ENCODE assay signal across 16 cellular contexts in genomic region chr7:41459623-41460256, GRCh38.
DNase-seq lines count a peak whose midpoint lies in the region; FAIRE-seq and TF ChIP-seq lines count a peak whose summit lies in the region.
"Had no signal": no experiment of that assay in that cellular context is flagged by ENCODE, and none has a peak within 500 bp of the region (broad histone marks: within the 10 kb centered on the region; RNA-seq: fewer than 3 reads in every experiment).

No MANE protein-coding gene starts in this region.

- no peaks in the 10 kb centered on the region for H3K79me2 ChIP-seq in H1 (ENCODE audit: control insufficient read depth in 1 of 2, insufficient read depth in 2 of 2, low read length in 2 of 2)

- H3K18ac ChIP-seq in H1 (ENCODE audit: extremely low read depth, low read length), result no peak overlapping the region

- 90% methylated on average over 8 of the region's 8 CpGs; no CpG with 5 or more reads in 1 of the 2 experiments for WGBS in H1 (ENCODE audit: extremely low coverage in 1 of 2, insufficient coverage in 1 of 2, insufficient read length in 1 of 2, insufficient replicate concordance in 2 of 2, low coverage in 1 of 2, low lambda C conversion rate in 2 of 2, missing lambda C conversion rate in 1 of 2), 2 experiments

- H3K27me3 Mint-ChIP-seq in nephron progenitor cell (ENCODE audit: low read depth, poor library complexity), result peaks cover 12% of the 10 kb centered on the region
- H3K27me3 Mint-ChIP-seq: IgD-negative memory B cell had no signal

- H3K4me3 ChIP-seq in H1 (ENCODE audit: extremely low read depth in 1 of 4, insufficient read depth in 2 of 4, low read depth in 3 of 4, low read length in 4 of 4), result no peak overlapping the region
- no peak overlapping the region for H3K4me3 ChIP-seq in ascending aorta
- H3K4me3 ChIP-seq: gastroesophageal sphincter had no signal

- FAIRE-seq in H1 (lab: Jason Lieb, UNC), result no peak
- FAIRE-seq: endometrium, GM12891 had no signal

- no peaks in the 10 kb centered on the region for H3K4me1 ChIP-seq in H1 (replicated peaks in 1 of 4; ENCODE audit: control insufficient read depth in 3 of 4, insufficient read depth in 4 of 4, low read length in 3 of 4)
- H3K4me1 ChIP-seq in ascending aorta, result no peaks in the 10 kb centered on the region
- H3K4me1 ChIP-seq: gastroesophageal sphincter had no signal

- no peaks in the 10 kb centered on the region for H3K4me1 Mint-ChIP-seq in nephron progenitor cell
- H3K4me1 Mint-ChIP-seq: neural crest cell had no signal

- H3K27ac ChIP-seq in H1 (ENCODE audit: low read depth, low read length), result no peak overlapping the region
- H3K27ac ChIP-seq in ascending aorta, result no peak overlapping the region
- H3K27ac ChIP-seq: gastroesophageal sphincter had no signal

- no peaks in the 10 kb centered on the region for H3K9me3 Mint-ChIP-seq in nephron progenitor cell

- H3K27me3 ChIP-seq in H1 (replicated peaks in 1 of 4; ENCODE audit: control insufficient read depth in 3 of 4, extremely low read depth in 1 of 4, insufficient read depth in 3 of 4, low read length in 3 of 4), result no peaks in the 10 kb centered on the region
- no peaks in the 10 kb centered on the region for H3K27me3 ChIP-seq in ascending aorta
- H3K27me3 ChIP-seq: gastroesophageal sphincter had no signal

- TF ChIP-seq EP300 in H1 (IDR thresholded peaks at IDR 0.05; ENCODE audit: borderline replicate concordance in 1 of 2, low read depth in 2 of 2, low read length in 2 of 2), result no peak

- no peak overlapping the region for H3K14ac ChIP-seq in H1 (ENCODE audit: insufficient read length)

- intact Hi-C loops in ascending aorta (cut with DNase I), result no loop called here

- peak overlapping the region; percentile 81; the same call in 1 of the 2 replicates for H2AFZ ChIP-seq in H1 (ENCODE audit: low read length)

- peak; percentile 36 for DNase-seq in EH (ENCODE audit: low read depth)
- peak; percentile 86 for DNase-seq in MV-4-11 (lab: John Stamatoyannopoulos, UW)
- no peak for DNase-seq in H1 (ENCODE audit: low read depth in 1 of 2, low spot score in 2 of 2)
- no peak for DNase-seq in nephron progenitor cell
- DNase-seq in ascending aorta (ENCODE audit: low spot score in 2 of 2), result no peak
- DNase-seq in HuH-7.5 (ENCODE audit: low spot score), result no peak
- no peak for DNase-seq in germinal center (ENCODE audit: low spot score)
- no peak for DNase-seq in erythroblast (lab: John Stamatoyannopoulos, UW)
- DNase-seq: activated effector memory CD4-positive, alpha-beta T cell treated with anti-CD3 and anti-CD28 coated beads, Interleukin-2, amount 50 U/mL, for 16 hours; COR-L47; H7 had no signal

- no peak overlapping the region for H2BK5ac ChIP-seq in H1 (ENCODE audit: low read depth, low read length)

- no peak overlapping the region; the same call in 1 of the 2 replicates for H4K8ac ChIP-seq in H1 (ENCODE audit: extremely low read depth, insufficient read depth, low read length)

- H3K36me3 Mint-ChIP-seq in nephron progenitor cell (ENCODE audit: low read depth), result no peaks in the 10 kb centered on the region

- H2BK20ac ChIP-seq in H1 (ENCODE audit: low read length), result 0 out of 2 replicates have a peak overlapping the region, but pooled peaks have one; percentile 13

- H4K91ac ChIP-seq in H1 (replicated peaks; ENCODE audit: insufficient read length, low read length), result no peak overlapping the region

- H4K5ac ChIP-seq in H1 (ENCODE audit: insufficient read length, low read depth, low read length), result no peak overlapping the region

- CTCF ChIA-PET in H1 (lab: Charles Lee; ENCODE audit: partially characterized antibody), result no interaction called here

- no peaks in the 10 kb centered on the region for H3K79me1 ChIP-seq in H1 (ENCODE audit: low read depth, low read length)

- H4K20me1 ChIP-seq in H1 (replicated peaks in 1 of 2; ENCODE audit: control insufficient read depth in 1 of 2, insufficient read depth in 2 of 2, low read length in 2 of 2), result no peaks in the 10 kb centered on the region

- H3K27ac Mint-ChIP-seq in nephron progenitor cell, result peak overlapping the region; percentile 31
- H3K27ac Mint-ChIP-seq: IgD-negative memory B cell had no signal

- no peak overlapping the region for H3K4ac ChIP-seq in H1 (replicated peaks; ENCODE audit: insufficient read length, low read depth, low read length)

- no peak overlapping the region for H2BK120ac ChIP-seq in H1 (replicated peaks; ENCODE audit: low read depth, low read length)

- TF ChIP-seq RAD21 in H1 (IDR thresholded peaks at IDR 0.05 in 1 of 2, conservative IDR thresholded peaks at IDR 0.05 in 1 of 2; ENCODE audit: low read depth in 2 of 2, low read length in 2 of 2), result no peak

- H2AK5ac ChIP-seq in H1 (ENCODE audit: low read depth, low read length), result no peak overlapping the region

- H3K23ac ChIP-seq in H1 (ENCODE audit: insufficient read length), result no peak overlapping the region

- no peak overlapping the region for H2BK15ac ChIP-seq in H1 (ENCODE audit: low read length)

- no peak overlapping the region for H3K4me3 Mint-ChIP-seq in nephron progenitor cell
- H3K4me3 Mint-ChIP-seq: IgD-negative memory B cell, neural crest cell had no signal

- H3K36me3 ChIP-seq in H1 (ENCODE audit: control insufficient read depth in 2 of 4, insufficient read depth in 4 of 4, low read length in 3 of 4) (no peaks in the 10 kb centered on the region), ascending aorta (no peaks in the 10 kb centered on the region)
- H3K36me3 ChIP-seq: gastroesophageal sphincter had no signal

- H3K9ac ChIP-seq in H1 (replicated peaks in 1 of 4; ENCODE audit: extremely low read depth in 1 of 4, low read depth in 3 of 4, low read length in 3 of 4), result no peak overlapping the region

- no peak overlapping the region for H3K56ac ChIP-seq in H1 (replicated peaks; ENCODE audit: insufficient read length, low read depth, low read length)

- no peak for TF ChIP-seq CTCF in H1 (IDR thresholded peaks at IDR 0.05; ENCODE audit: control extremely low read depth in 1 of 3, insufficient read depth in 1 of 3, low read depth in 1 of 3, low read length in 3 of 3)
- TF ChIP-seq CTCF in nephron progenitor cell (IDR thresholded peaks at IDR 0.05), result no peak
- TF ChIP-seq CTCF in ascending aorta (IDR thresholded peaks at IDR 0.05), result no peak

- no peaks in the 10 kb centered on the region for H3K23me2 ChIP-seq in H1 (ENCODE audit: low read depth, low read length)

- H3K9me3 ChIP-seq in H1 (ENCODE audit: insufficient read depth in 2 of 2, low read depth in 1 of 2, low read length in 1 of 2) (peaks cover 0 to 3% of the 10 kb centered on the region in 2 experiments; a peak in 1 of 4 replicates), ascending aorta (no peaks in the 10 kb centered on the region)
- H3K9me3 ChIP-seq: gastroesophageal sphincter had no signal

- no peak overlapping the region for H3K4me2 ChIP-seq in H1 (ENCODE audit: insufficient read depth in 1 of 2, low read depth in 2 of 2, low read length in 2 of 2)

- POLR2A ChIA-PET in H1 (lab: Charles Lee; ENCODE audit: partially characterized antibody), result no interaction called here

- no peak overlapping the region for H2BK12ac ChIP-seq in H1 (ENCODE audit: low read depth, low read length)

- no peak for TF ChIP-seq POLR2A in H1 (IDR thresholded peaks at IDR 0.05; ENCODE audit: control extremely low read depth in 1 of 2, low read depth in 2 of 2, low read length in 2 of 2)
- TF ChIP-seq POLR2A in erythroblast (IDR thresholded peaks at IDR 0.05; ENCODE audit: low read length), result no peak

TF ChIP-seq in H1, 55 proteins besides CTCF, POLR2A, EP300 and RAD21:
- TF ChIP-seq TAF1 (IDR thresholded peaks at IDR 0.05; ENCODE audit: low read depth, low read length) (no peak), CBX8 (IDR thresholded peaks at IDR 0.05; ENCODE audit: borderline replicate concordance, low read depth, low read length) (no peak), YY1 (IDR thresholded peaks at IDR 0.05; ENCODE audit: low read depth, low read length) (no peak), ZNF274 (IDR thresholded peaks at IDR 0.05; ENCODE audit: borderline replicate concordance, extremely low read depth, low read length) (no peak), USF2 (IDR thresholded peaks at IDR 0.05; ENCODE audit: low read length) (no peak), POU5F1 (IDR thresholded peaks at IDR 0.05; ENCODE audit: low read depth, low read length) (no peak), SUZ12 (IDR thresholded peaks at IDR 0.05; ENCODE audit: low read length) (no peak), GTF2F1 (IDR thresholded peaks at IDR 0.05; ENCODE audit: borderline replicate concordance, low read depth, low read length) (no peak), EZH2 (IDR thresholded peaks at IDR 0.05; ENCODE audit: low read depth, low read length, severe bottlenecking) (no peak), SP2 (IDR thresholded peaks at IDR 0.05; ENCODE audit: low read length) (no peak), FOSL1 (IDR thresholded peaks at IDR 0.05; ENCODE audit: insufficient read depth, low read depth, low read length) (no peak)
TF ChIP-seq in H1: peak in this region for 0.

Comparison
In these comparisons a context has a peak if more than half of its experiments do, and no peak if none do; other contexts are left out.
1. DNase-seq: peak in EH (single experiment) and MV-4-11 (single experiment); none in H1 (0 of 2), nephron progenitor cell (single experiment), ascending aorta (0 of 2), HuH-7.5 (single experiment), germinal center (single experiment) and erythroblast (0 of 2).